Comparison of ENCODE assay signal across 9 cellular contexts in genomic region chr4:70927502-70928139, GRCh38. TPM values are rescaled to one million over a fixed set of nuclear protein-coding genes. Genes with fewer than 3 reads are reported as not detected.
DNase-seq lines count a peak whose midpoint lies in the region; ATAC-seq and TF ChIP-seq lines count a peak whose summit lies in the region.
"Had no signal": no experiment of that assay in that cellular context is flagged by ENCODE, and none has a peak within 500 bp of the region (broad histone marks: within the 10 kb centered on the region; RNA-seq: fewer than 3 reads in every experiment).

No MANE protein-coding gene starts in this region.

- peaks cover 51% of the 10 kb centered on the region for H3K4me1 Mint-ChIP-seq in activated B cell treated with CpG ODN at 0.5 μM for 24 hours
- peaks cover 27 to 65% of the 10 kb centered on the region in 2 donors for H3K4me1 Mint-ChIP-seq in stimulated activated naive B cell treated with anti-CD40 and anti-IgM and Interleukin-4, amounts not matched to agents 10 μg/mL and 1 μg/mL and 100 μg/mL, for 72 hours

- DNase-seq in activated T-cell treated with anti-CD3 and anti-CD28 coated beads for 48 hours (ENCODE audit: low read depth) (peak; percentile 5), activated T-cell treated with anti-CD3 and anti-CD28 coated beads for 4 hours (no peak), activated B cell treated with CpG ODN at 0.5 μM for 24 hours (no peak), iPS-NIHi7 (ENCODE audit: extremely low spot score) (no peak), omental fat pad (ENCODE audit: low spot score) (no peak)
- peak; percentile 46 for DNase-seq in stimulated activated naive B cell treated with anti-CD40 and anti-IgM and Interleukin-4, amounts not matched to agents 10 μg/mL and 1 μg/mL and 100 μg/mL, for 72 hours
- DNase-seq: kidney had no signal

- intact Hi-C loops in activated B cell treated with CpG ODN at 0.5 μM for 24 hours (cut with micrococcal nuclease) = loop anchor here (1.0 to 5.0 kb wide), 4 partner anchors 16 to 275 kb away; no protein-coding TSS in a partner anchor

- ATAC-seq in HG02870 (IDR thresholded peaks at IDR 0.05; ENCODE audit: unreplicated experiment) = peak; percentile 46
- peak; percentile 45 for ATAC-seq in activated B cell treated with CpG ODN at 0.5 μM for 24 hours (ENCODE audit: low read depth)
- ATAC-seq in stimulated activated naive B cell treated with anti-CD40 and anti-IgM and Interleukin-4, amounts not matched to agents 10 μg/mL and 1 μg/mL and 100 μg/mL, for 72 hours (replicated peaks) = peak; percentile 64 to 72
- no peak for ATAC-seq in omental fat pad (ENCODE audit: low FRiP score)
- no peak for ATAC-seq in GM18519 (IDR thresholded peaks at IDR 0.05; ENCODE audit: low FRiP score, unreplicated experiment)

- peak overlapping the region; percentile 68 for H3K27ac Mint-ChIP-seq in activated B cell treated with CpG ODN at 0.5 μM for 24 hours
- H3K27ac Mint-ChIP-seq in stimulated activated naive B cell treated with anti-CD40 and anti-IgM and Interleukin-4, amounts not matched to agents 10 μg/mL and 1 μg/mL and 100 μg/mL, for 72 hours = peak overlapping the region; percentile 48

- TF ChIP-seq CTCF in activated B cell treated with CpG ODN at 0.5 μM for 24 hours (IDR thresholded peaks at IDR 0.05) (no peak), omental fat pad (IDR thresholded peaks at IDR 0.05) (no peak)

- CTCF ChIA-PET in activated B cell treated with CpG ODN at 0.5 μM for 24 hours (lab: Charles Lee) = interaction anchor here (0.7 to 1.4 kb wide), 2 partner anchors 26 to 193 kb away, joined by 4 read pairs; partner anchors contain the start of gene MOB1B

- POLR2A ChIA-PET in activated B cell treated with CpG ODN at 0.5 μM for 24 hours (lab: Charles Lee) = interaction anchor here (1.2 to 2.9 kb wide), 3 partner anchors 66 to 88 kb away, joined by 6 to 21 read pairs (median 8); partner anchors contain the start of genes DCK and GRSF1

- H3K36me3 Mint-ChIP-seq in activated B cell treated with CpG ODN at 0.5 μM for 24 hours (ENCODE audit: low read depth) = no peaks in the 10 kb centered on the region
- peaks cover 3 to 6% of the 10 kb centered on the region in 2 donors for H3K36me3 Mint-ChIP-seq in stimulated activated naive B cell treated with anti-CD40 and anti-IgM and Interleukin-4, amounts not matched to agents 10 μg/mL and 1 μg/mL and 100 μg/mL, for 72 hours

- no peaks in the 10 kb centered on the region for H3K27me3 Mint-ChIP-seq in activated B cell treated with CpG ODN at 0.5 μM for 24 hours
- no peaks in the 10 kb centered on the region for H3K27me3 Mint-ChIP-seq in stimulated activated naive B cell treated with anti-CD40 and anti-IgM and Interleukin-4, amounts not matched to agents 10 μg/mL and 1 μg/mL and 100 μg/mL, for 72 hours

- peak overlapping the region; percentile 33 for H3K4me3 Mint-ChIP-seq in activated B cell treated with CpG ODN at 0.5 μM for 24 hours
- peak overlapping the region; percentile 36 to 53 for H3K4me3 Mint-ChIP-seq in stimulated activated naive B cell treated with anti-CD40 and anti-IgM and Interleukin-4, amounts not matched to agents 10 μg/mL and 1 μg/mL and 100 μg/mL, for 72 hours

- H3K9me3 Mint-ChIP-seq in activated B cell treated with CpG ODN at 0.5 μM for 24 hours = no peaks in the 10 kb centered on the region
- no peaks in the 10 kb centered on the region for H3K9me3 Mint-ChIP-seq in stimulated activated naive B cell treated with anti-CD40 and anti-IgM and Interleukin-4, amounts not matched to agents 10 μg/mL and 1 μg/mL and 100 μg/mL, for 72 hours

RNA-seq across cellular contexts. Expression of gene MOB1B, which starts 25.5 kb away (rescaled TPM):
- total RNA-seq in activated B cell treated with CpG ODN at 0.5 μM for 24 hours (22.2 and 23.4 TPM in 2 replicates), omental fat pad (10 to 100 TPM; 11.0 to 19.7 (median 13.8) TPM)

Comparison
In these comparisons a context has a peak if more than half of its experiments do, and no peak if none do; other contexts are left out.
1. DNase-seq: peak in activated T-cell treated with anti-CD3 and anti-CD28 coated beads for 48 hours (single experiment) and stimulated activated naive B cell treated with anti-CD40 and anti-IgM and Interleukin-4, amounts not matched to agents 10 μg/mL and 1 μg/mL and 100 μg/mL, for 72 hours (single experiment); none in activated T-cell treated with anti-CD3 and anti-CD28 coated beads for 4 hours (single experiment), activated B cell treated with CpG ODN at 0.5 μM for 24 hours (single experiment), iPS-NIHi7 (single experiment) and omental fat pad (single experiment).
2. ATAC-seq: peak in HG02870 (single experiment), activated B cell treated with CpG ODN at 0.5 μM for 24 hours (single experiment) and stimulated activated naive B cell treated with anti-CD40 and anti-IgM and Interleukin-4, amounts not matched to agents 10 μg/mL and 1 μg/mL and 100 μg/mL, for 72 hours (2 of 2); none in omental fat pad (single experiment) and GM18519 (single experiment).